In genomic region chr10:94006591-94007550, GRCh38 we compare ENCODE assay signal across 10 cellular contexts. TPM values are rescaled to one million over a fixed set of nuclear protein-coding genes. Genes with fewer than 3 reads are reported as not detected.
DNase-seq lines count a peak whose midpoint lies in the region; ATAC-seq and TF ChIP-seq lines count a peak whose summit lies in the region.
"Had no signal": no experiment of that assay in that cellular context is flagged by ENCODE, and none has a peak within 500 bp of the region (broad histone marks: within the 10 kb centered on the region; RNA-seq: fewer than 3 reads in every experiment).

No MANE protein-coding gene starts in this region.

- H3K4me3 Mint-ChIP-seq in stimulated activated effector memory CD8-positive, alpha-beta T cell treated with anti-CD3 and anti-CD28 coated beads, Interleukin-12 subunit alpha, Interleukin-12 subunit beta, amount 100 ng/mL, for 72 hours = no peak overlapping the region

- no peaks in the 10 kb centered on the region for H3K4me1 Mint-ChIP-seq in stimulated activated effector memory CD8-positive, alpha-beta T cell treated with anti-CD3 and anti-CD28 coated beads, Interleukin-12 subunit alpha, Interleukin-12 subunit beta, amount 100 ng/mL, for 72 hours

- peaks cover 3% of the 10 kb centered on the region for H3K9me3 Mint-ChIP-seq in stimulated activated effector memory CD8-positive, alpha-beta T cell treated with anti-CD3 and anti-CD28 coated beads, Interleukin-12 subunit alpha, Interleukin-12 subunit beta, amount 100 ng/mL, for 72 hours

- no peak overlapping the region for H3K4me3 ChIP-seq in SJSA1
- no peak overlapping the region for H3K4me3 ChIP-seq in right atrium auricular region
- peak overlapping the region; percentile 11 for H3K4me3 ChIP-seq in smooth muscle cell

- H3K36me3 ChIP-seq in SJSA1 (peaks cover 11% of the 10 kb centered on the region; the same call in 1 of the 2 replicates), right atrium auricular region (no peaks in the 10 kb centered on the region), smooth muscle cell (ENCODE audit: low read depth) (no peaks in the 10 kb centered on the region)

- WGBS in smooth muscle cell (ENCODE audit: low lambda C conversion rate) = 27% methylated on average over 4 of the region's 4 CpGs

- H3K4me1 ChIP-seq in SJSA1 (replicated peaks) (peaks cover 23% of the 10 kb centered on the region), right atrium auricular region (peaks cover 0 to 20% of the 10 kb centered on the region in 2 donors), smooth muscle cell (ENCODE audit: low read depth) (peaks cover 8% of the 10 kb centered on the region)
- H3K4me1 ChIP-seq: parathyroid adenoma had no signal

- no peaks in the 10 kb centered on the region for H4K20me1 ChIP-seq in smooth muscle cell (ENCODE audit: low read depth)

- H3K27me3 ChIP-seq in SJSA1 (replicated peaks) (no peaks in the 10 kb centered on the region), right atrium auricular region (no peaks in the 10 kb centered on the region), smooth muscle cell (ENCODE audit: low read depth) (no peaks in the 10 kb centered on the region)

- no peak overlapping the region for H3K27ac Mint-ChIP-seq in stimulated activated effector memory CD8-positive, alpha-beta T cell treated with anti-CD3 and anti-CD28 coated beads, Interleukin-12 subunit alpha, Interleukin-12 subunit beta, amount 100 ng/mL, for 72 hours

- TF ChIP-seq CTCF in right atrium auricular region (IDR thresholded peaks at IDR 0.05) (no peak), smooth muscle cell (IDR thresholded peaks at IDR 0.05; ENCODE audit: borderline replicate concordance, insufficient read depth, poor library complexity, severe bottlenecking) (no peak)

- peak overlapping the region; percentile 72 for H3K4me2 ChIP-seq in smooth muscle cell
- H3K4me2 ChIP-seq: KMS-11 had no signal

- H3K9me3 ChIP-seq in SJSA1 (replicated peaks) (no peaks in the 10 kb centered on the region; the same call in 1 of the 2 replicates), right atrium auricular region (no peaks in the 10 kb centered on the region), smooth muscle cell (replicated peaks; ENCODE audit: low read depth) (no peaks in the 10 kb centered on the region)

- H2AFZ ChIP-seq in smooth muscle cell (ENCODE audit: low read depth) = no peak overlapping the region
- H2AFZ ChIP-seq: parathyroid adenoma had no signal

- peak overlapping the region; percentile 86 for H3K27ac ChIP-seq in SJSA1
- peak overlapping the region; percentile 40 to 74 for H3K27ac ChIP-seq in right atrium auricular region
- H3K27ac ChIP-seq in smooth muscle cell (ENCODE audit: low read depth) = peak overlapping the region; percentile 2
- H3K27ac ChIP-seq: KMS-11, parathyroid adenoma had no signal

- no peak overlapping the region for H3K9ac ChIP-seq in smooth muscle cell (ENCODE audit: low read depth)
- H3K9ac ChIP-seq: KMS-11, parathyroid adenoma had no signal

- H3K36me3 Mint-ChIP-seq in stimulated activated effector memory CD8-positive, alpha-beta T cell treated with anti-CD3 and anti-CD28 coated beads, Interleukin-12 subunit alpha, Interleukin-12 subunit beta, amount 100 ng/mL, for 72 hours = no peaks in the 10 kb centered on the region

- H3F3A ChIP-seq in smooth muscle cell (ENCODE audit: low read depth) = no peaks in the 10 kb centered on the region

- no peak for ATAC-seq in stimulated activated effector memory CD8-positive, alpha-beta T cell treated with anti-CD3 and anti-CD28 coated beads, Interleukin-12 subunit alpha, Interleukin-12 subunit beta, amount 100 ng/mL, for 72 hours

- peaks cover 6% of the 10 kb centered on the region for H3K79me2 ChIP-seq in smooth muscle cell (ENCODE audit: low read depth)
- H3K79me2 ChIP-seq: parathyroid adenoma had no signal

- DNase-seq in GOT3 (lab: John Stamatoyannopoulos, UW) (peak; percentile 20), SJSA1 (ENCODE audit: low read depth in 1 of 2, low spot score in 2 of 2) (peak; percentile 67 to 76), right atrium auricular region (ENCODE audit: low spot score) (no peak), smooth muscle cell (lab: John Stamatoyannopoulos, UW; ENCODE audit: unreplicated experiment) (no peak), NCI-H2081 (lab: John Stamatoyannopoulos, UW) (no peak), NOMO-1 treated with dmso at 0.1 percent for 144 hours (lab: John Stamatoyannopoulos, UW; ENCODE audit: unreplicated experiment) (no peak)
- no peak for DNase-seq in stimulated activated effector memory CD8-positive, alpha-beta T cell treated with anti-CD3 and anti-CD28 coated beads, Interleukin-12 subunit alpha, Interleukin-12 subunit beta, amount 100 ng/mL, for 72 hours (ENCODE audit: low spot score in 2 of 2)
- DNase-seq: stimulated activated naive CD4-positive, alpha-beta T cell had no signal

RNA-seq across cellular contexts. Expression of gene PLCE1, which starts 13.1 kb away (rescaled TPM):
- 3.7 and 8.1 TPM in 2 replicates for total RNA-seq in SJSA1 (2014; rRNA removed; shearing (Covaris generic))
- total RNA-seq in right atrium auricular region (10 to 100 TPM; 22.5 to 28.1 TPM), smooth muscle cell (4.5 and 5.6 TPM in 2 replicates)
- 2.1 and 4.0 TPM in 2 replicates for polyA plus RNA-seq in smooth muscle cell

Comparison
In these comparisons a context has a peak if more than half of its experiments do, and no peak if none do; other contexts are left out.
1. DNase-seq: peak in GOT3 (single experiment) and SJSA1 (2 of 2); none in right atrium auricular region (single experiment), smooth muscle cell (single experiment), stimulated activated effector memory CD8-positive, alpha-beta T cell treated with anti-CD3 and anti-CD28 coated beads, Interleukin-12 subunit alpha, Interleukin-12 subunit beta, amount 100 ng/mL, for 72 hours (0 of 2), NCI-H2081 (0 of 2) and NOMO-1 treated with dmso at 0.1 percent for 144 hours (single experiment).
2. H3K27ac ChIP-seq: peak in every context shown above with its lines; median percentile 86 in SJSA1; 57 in right atrium auricular region; 2 in smooth muscle cell.